Comparison of ENCODE assay signal across 8 cellular contexts in the genomic region with DNA sequence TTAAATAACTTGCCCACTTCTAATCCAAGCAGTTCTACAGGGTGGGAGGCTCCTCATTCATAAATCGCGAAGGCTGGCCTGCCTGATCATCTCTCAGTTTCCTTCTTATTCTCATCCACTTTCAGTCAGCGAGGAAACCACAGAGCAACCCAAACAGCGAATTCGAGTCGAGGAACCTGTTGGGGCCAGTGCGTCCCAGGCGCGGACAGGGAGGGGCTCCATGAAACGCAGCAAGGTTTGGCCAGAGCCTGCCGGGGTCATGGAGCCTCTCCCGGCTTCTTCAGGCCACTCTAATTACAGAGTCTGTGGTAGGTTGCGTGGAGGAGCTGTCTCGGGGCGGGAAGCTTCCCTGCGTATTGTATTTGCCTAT. TPM values are rescaled to one million over a fixed set of nuclear protein-coding genes. Genes with fewer than 3 reads are reported as not detected.
DNase-seq lines count a peak whose midpoint lies in the region; ATAC-seq and TF ChIP-seq lines count a peak whose summit lies in the region.

No MANE protein-coding gene starts in this region.

- H3K4me1 ChIP-seq in PC-9 (replicated peaks; ENCODE audit: insufficient read depth) (peaks cover 45% of the 10 kb centered on the region), tibial artery (peaks cover 0 to 44% (median 24%) of the 10 kb centered on the region in 4 donors)

- no peak for ATAC-seq in HG03280 (IDR thresholded peaks at IDR 0.05; ENCODE audit: unreplicated experiment)

- peaks cover 4% of the 10 kb centered on the region; the same call in 1 of the 2 replicates for H3K9me2 ChIP-seq in PC-9 (ENCODE audit: insufficient read depth)

- TSS peak; percentile 83 for BruUV-seq in PC-9 (replicated peaks; lab: Mats Ljungman, UMichigan)

- H3K36me3 ChIP-seq in PC-9 (ENCODE audit: low read depth): no peaks in the 10 kb centered on the region
- no peaks in the 10 kb centered on the region for H3K36me3 ChIP-seq in tibial artery

- no peaks in the 10 kb centered on the region for H3K27me3 ChIP-seq in PC-9 (ENCODE audit: insufficient read depth, low read depth)
- H3K27me3 ChIP-seq in tibial artery: no peaks in the 10 kb centered on the region

- TF ChIP-seq CTCF in PC-9 (conservative IDR thresholded peaks at IDR 0.05) (no peak), coronary artery (IDR thresholded peaks at IDR 0.05) (no peak), tibial artery (IDR thresholded peaks at IDR 0.05) (no peak)

- H3K9me3 ChIP-seq in PC-9 (ENCODE audit: insufficient read depth, low read depth): no peaks in the 10 kb centered on the region
- no peaks in the 10 kb centered on the region for H3K9me3 ChIP-seq in tibial artery

- H4K20me1 ChIP-seq in PC-9 (ENCODE audit: insufficient read depth): no peaks in the 10 kb centered on the region

- peak overlapping the region; percentile 93 for H3K4me2 ChIP-seq in PC-9

- peaks cover 22% of the 10 kb centered on the region for H3K79me2 ChIP-seq in PC-9 (ENCODE audit: low read depth)

- H2AFZ ChIP-seq in PC-9: peak overlapping the region; percentile 90

- POLR2A ChIA-PET in PC-9 (lab: Charles Lee; ENCODE audit: unreplicated experiment): interaction anchor here (0.6 kb wide), 1 partner anchor 32 kb away, joined by 7 read pairs; no protein-coding TSS in a partner anchor

- intact Hi-C loops in PC-9 (cut with micrococcal nuclease; ENCODE audit: unreplicated experiment) (no loop called here), tibial artery (cut with DNase I; ENCODE audit: low total_unique reads) (loop anchor here (2.0 to 10.0 kb wide), 2 partner anchors 31 to 117 kb away; no protein-coding TSS in a partner anchor)

- H3K27ac ChIP-seq in PC-9 (peak overlapping the region; percentile 78), coronary artery (peak overlapping the region; percentile 97 to 98), tibial artery (peak overlapping the region; percentile 95 to 98)

- peaks cover 27% of the 10 kb centered on the region; the same call in 1 of the 2 replicates for H3F3A ChIP-seq in PC-9 (ENCODE audit: insufficient read depth, low read depth)

- H3K4me3 ChIP-seq in PC-9: peak overlapping the region; percentile 56
- peak overlapping the region; percentile 97 for H3K4me3 ChIP-seq in coronary artery
- peak overlapping the region; percentile 88 to 96 for H3K4me3 ChIP-seq in tibial artery

- peak; percentile 66 for DNase-seq in activated effector memory CD4-positive, alpha-beta T cell treated with anti-CD3 and anti-CD28 coated beads, Interleukin-2, amount 50 U/mL, for 16 hours
- DNase-seq in activated effector memory CD4-positive, alpha-beta T cell treated with Interleukin-2 at 50 U/mL for 16 hours: no peak
- peak in 1 of 2 experiments; percentile 50 for DNase-seq in PC-9
- no peak for DNase-seq in coronary artery (ENCODE audit: low spot score)
- DNase-seq in midbrain (lab: John Stamatoyannopoulos, UW): peak; percentile 43
- DNase-seq in tibial artery: no peak
- no peak for DNase-seq in LoVo (ENCODE audit: low spot score)

- CTCF ChIA-PET in PC-9 (lab: Charles Lee): interaction anchor here (0.7 kb wide), 1 partner anchor 53 kb away, joined by 4 read pairs; no protein-coding TSS in a partner anchor

RNA-seq across cellular contexts. Expression of a gene that starts 0.7 kb away (rescaled TPM):
- 22.9 and 23.3 TPM in 2 replicates for total RNA-seq in PC-9 (2021)

Comparison
In these comparisons a context has a peak if more than half of its experiments do, and no peak if none do; other contexts are left out.
1. DNase-seq: peak in activated effector memory CD4-positive, alpha-beta T cell treated with anti-CD3 and anti-CD28 coated beads, Interleukin-2, amount 50 U/mL, for 16 hours (single experiment) and midbrain (single experiment); none in activated effector memory CD4-positive, alpha-beta T cell treated with Interleukin-2 at 50 U/mL for 16 hours (single experiment), coronary artery (single experiment), tibial artery (0 of 2) and LoVo (single experiment).
2. Peak in every context shown above with its lines, with median percentiles within 50 percentile points of each other: H3K27ac ChIP-seq and H3K4me3 ChIP-seq.